Comparison of ENCODE assay signal across 8 cellular contexts in genomic region chr12:3655331-3655900, GRCh38.
DNase-seq lines count a peak whose midpoint lies in the region; ATAC-seq and TF ChIP-seq lines count a peak whose summit lies in the region.

No MANE protein-coding gene starts in this region.

- no peaks in the 10 kb centered on the region for H3K9me3 ChIP-seq in HCT116 (ENCODE audit: control insufficient read depth in 1 of 2, insufficient read depth in 1 of 2, low read depth in 1 of 2, low read length in 2 of 2)
- no peaks in the 10 kb centered on the region for H3K9me3 ChIP-seq in SU-DHL-6 (ENCODE audit: insufficient read depth, low read length)
- H3K9me3 ChIP-seq in heart right ventricle: no peaks in the 10 kb centered on the region
- H3K9me3 ChIP-seq in tibial artery: no peaks in the 10 kb centered on the region

- CTCF ChIA-PET in HCT116 (lab: Charles Lee): interaction anchor here (1.0 kb wide), 1 partner anchor 148 kb away, joined by 3 read pairs; no protein-coding TSS in a partner anchor

- no peaks in the 10 kb centered on the region for H3F3A ChIP-seq in SU-DHL-6 (ENCODE audit: insufficient read depth)

- no peaks in the 10 kb centered on the region for H3K9me2 ChIP-seq in HCT116 (ENCODE audit: insufficient read depth)
- H3K9me2 ChIP-seq in SU-DHL-6 (replicated peaks; ENCODE audit: insufficient read depth, low read length): no peaks in the 10 kb centered on the region

- H3K27me3 ChIP-seq in HCT116 (ENCODE audit: insufficient read depth, low read length) (no peaks in the 10 kb centered on the region), SU-DHL-6 (ENCODE audit: low read length) (no peaks in the 10 kb centered on the region), heart right ventricle (no peaks in the 10 kb centered on the region), tibial artery (no peaks in the 10 kb centered on the region)

- H4K20me1 ChIP-seq in HCT116 (ENCODE audit: insufficient read depth) (no peaks in the 10 kb centered on the region), SU-DHL-6 (ENCODE audit: low read depth, low read length) (no peaks in the 10 kb centered on the region)

- H2AFZ ChIP-seq in HCT116 (ENCODE audit: low read depth, low read length, poor library complexity, severe bottlenecking) (no peak overlapping the region), SU-DHL-6 (ENCODE audit: low read depth, low read length, severe bottlenecking) (no peak overlapping the region)

- ATAC-seq in HCT116 (peak; percentile 90), heart right ventricle (peak in 6 of 8 donors; percentile 27 to 65 (median 51)), HG03045 (IDR thresholded peaks at IDR 0.05; ENCODE audit: unreplicated experiment) (no peak)

- RAD21 ChIA-PET in HCT116 (lab: Charles Lee; ENCODE audit: low non-redundant PET in 1 of 2, low total read pairs in 2 of 2, uncharacterized antibody in 2 of 2, unreplicated experiment in 2 of 2): interaction anchor here in 1 of 2 experiments (0.7 kb wide), 1 partner anchor 9 kb away, joined by 3 read pairs; no protein-coding TSS in a partner anchor

- H3K4me1 ChIP-seq in HCT116 (ENCODE audit: control insufficient read depth in 1 of 2, insufficient read depth in 2 of 2, low read length in 2 of 2): no peaks in the 10 kb centered on the region
- peaks cover 0 to 24% (median 13%) of the 10 kb centered on the region in 9 donors for H3K4me1 ChIP-seq in heart right ventricle
- H3K4me1 ChIP-seq in tibial artery: peaks cover 0 to 6% (median 0%) of the 10 kb centered on the region in 4 donors

- peak; percentile 43; the same call in 1 of the 2 replicates for TF ChIP-seq RAD21 in HCT116 (IDR thresholded peaks at IDR 0.05; ENCODE audit: low read depth)

- TF ChIP-seq POLR2A in HCT116 (IDR thresholded peaks at IDR 0.05; ENCODE audit: borderline replicate concordance, extremely low read depth, insufficient read depth, insufficient read length): no peak

- no peak overlapping the region for H3K4me2 ChIP-seq in HCT116 (ENCODE audit: low read length)
- no peak overlapping the region for H3K4me2 ChIP-seq in SU-DHL-6 (ENCODE audit: low read depth, low read length, poor library complexity, severe bottlenecking)

- intact Hi-C loops in HCT116 (cut with micrococcal nuclease): loop anchor here (1.0 to 10.0 kb wide), 3 partner anchors 30 to 149 kb away; no protein-coding TSS in a partner anchor
- intact Hi-C loops in heart right ventricle (cut with DNase I): loop anchor here in 6 of 10 donors (5.0 to 10.0 kb wide), 4 partner anchors 117 to 353 kb away; no protein-coding TSS in a partner anchor
- intact Hi-C loops in tibial artery (cut with DNase I; ENCODE audit: low total_unique reads): no loop called here

- H3K27ac ChIP-seq in HCT116 (ENCODE audit: low read depth, low read length) (no peak overlapping the region), SU-DHL-6 (ENCODE audit: low read depth, low read length) (no peak overlapping the region), heart right ventricle (no peak overlapping the region), tibial artery (no peak overlapping the region)

- TF ChIP-seq CTCF in HCT116 (IDR thresholded peaks at IDR 0.05 in 2 of 3, conservative IDR thresholded peaks at IDR 0.05 in 1 of 3; ENCODE audit: borderline replicate concordance in 1 of 3, insufficient read depth in 1 of 3, low read depth in 2 of 3, low read length in 2 of 3): peak; percentile 13 to 60 (median 54); a peak in 5 of 6 replicates
- peak; percentile 25 for TF ChIP-seq CTCF in SU-DHL-6 (IDR thresholded peaks at IDR 0.05; ENCODE audit: insufficient read depth, low read length, poor library complexity, severe bottlenecking)
- peak in 7 of 9 donors; percentile 22 to 48 (median 37) for TF ChIP-seq CTCF in heart right ventricle (IDR thresholded peaks at IDR 0.05)
- TF ChIP-seq CTCF in tibial artery (IDR thresholded peaks at IDR 0.05): no peak

- H3K79me2 ChIP-seq in HCT116 (ENCODE audit: insufficient read depth, low read length) (no peaks in the 10 kb centered on the region), SU-DHL-6 (ENCODE audit: insufficient read depth, low read length) (no peaks in the 10 kb centered on the region)

- no peak overlapping the region for H3K4me3 ChIP-seq in HCT116 (replicated peaks in 1 of 2; ENCODE audit: low read depth in 1 of 2, low read length in 2 of 2)
- H3K4me3 ChIP-seq in SU-DHL-6 (ENCODE audit: insufficient read depth, low read length, poor library complexity, severe bottlenecking): no peak overlapping the region
- H3K4me3 ChIP-seq in heart right ventricle: no peak overlapping the region
- H3K4me3 ChIP-seq in tibial artery: no peak overlapping the region

- BruUV-seq in HCT116 (replicated peaks; lab: Mats Ljungman, UMichigan): no TSS peak

- POLR2A ChIA-PET in HCT116 (lab: Charles Lee): no interaction called here

- WGBS in heart right ventricle, 2 donors: 38 to 40% methylated on average over 4 of the region's 4 CpGs

- peak; percentile 44 for DNase-seq in COR-L47 (lab: John Stamatoyannopoulos, UW)
- no peak for DNase-seq in HCT116 (ENCODE audit: low read depth, low spot score)
- DNase-seq in heart right ventricle: no peak
- no peak for DNase-seq in midbrain (lab: John Stamatoyannopoulos, UW)
- DNase-seq in anterior cingulate cortex (lab: John Stamatoyannopoulos, UW): no peak
- DNase-seq in tibial artery: no peak

- peaks cover 0 to 3% of the 10 kb centered on the region in 2 experiments; a peak in 1 of 4 replicates for H3K36me3 ChIP-seq in HCT116 (ENCODE audit: control insufficient read depth in 1 of 2, insufficient read depth in 2 of 2, low read length in 2 of 2)
- 0 out of 2 replicates have a peak, but pooled peaks cover 2% of the 10 kb centered on the region for H3K36me3 ChIP-seq in SU-DHL-6 (ENCODE audit: low read length)
- peaks cover 0 to 65% (median 0%) of the 10 kb centered on the region in 9 donors for H3K36me3 ChIP-seq in heart right ventricle
- peaks cover 0 to 8% (median 0%) of the 10 kb centered on the region in 3 donors for H3K36me3 ChIP-seq in tibial artery

- H3K9ac ChIP-seq in HCT116 (ENCODE audit: low read length): no peak overlapping the region
- no peak overlapping the region for H3K9ac ChIP-seq in SU-DHL-6 (ENCODE audit: low read length)

TF ChIP-seq in HCT116, 20 proteins besides CTCF, POLR2A, EP300 and RAD21:
- no peak for TF ChIP-seq EZH2 (IDR thresholded peaks at IDR 0.05)
- peak; percentile 43 for TF ChIP-seq TCF7L2 (IDR thresholded peaks at IDR 0.05; ENCODE audit: borderline replicate concordance, extremely low read depth, insufficient read depth, insufficient read length)

Comparison
In these comparisons a context has a peak if more than half of its experiments do, and no peak if none do; other contexts are left out.
1. CTCF ChIP-seq: peak in HCT116 (3 of 3), SU-DHL-6 (single experiment) and heart right ventricle (7 of 9); none in tibial artery (0 of 2).